11 cellular contexts compared by ENCODE assay signal in the genomic region with DNA sequence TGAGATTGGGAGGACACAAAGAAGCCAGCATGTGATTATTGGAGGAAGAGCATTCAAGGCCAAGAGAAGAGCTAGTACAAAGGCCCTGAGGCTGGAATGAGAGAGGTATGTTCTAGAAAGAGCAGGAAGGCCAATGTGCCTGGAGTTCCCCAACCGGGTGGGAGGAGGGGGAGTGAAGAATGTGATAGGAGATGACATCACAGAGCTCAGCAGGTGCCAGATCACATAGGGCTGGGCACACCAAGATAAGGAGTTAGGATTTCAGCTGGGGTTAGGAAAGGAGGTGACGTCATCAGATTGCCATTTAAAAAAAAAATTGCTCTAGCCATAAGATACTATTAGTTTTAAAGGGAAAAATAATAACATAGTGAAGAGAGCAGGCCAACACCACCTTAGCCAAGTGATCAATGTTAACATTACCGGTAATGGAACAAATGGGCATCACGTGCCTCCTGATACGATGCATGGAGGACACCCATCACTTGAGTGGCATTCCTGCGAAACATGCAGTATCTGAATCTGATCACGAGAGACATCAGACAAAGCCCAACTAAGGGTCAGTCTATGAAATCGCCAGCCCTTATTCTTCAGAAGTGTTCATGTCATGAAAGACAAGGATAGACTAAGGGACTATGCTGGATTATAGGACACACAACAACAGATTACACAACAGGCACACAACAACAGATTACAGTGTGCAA.
DNase-seq lines count a peak whose midpoint lies in the region; ATAC-seq and TF ChIP-seq lines count a peak whose summit lies in the region.
"Had no signal": no experiment of that assay in that cellular context is flagged by ENCODE, and none has a peak within 500 bp of the region (broad histone marks: within the 10 kb centered on the region; RNA-seq: fewer than 3 reads in every experiment).

No MANE protein-coding gene starts in this region.

- DNase-seq in Caki2 (ENCODE audit: low read depth) (peak; percentile 33), NCI-H2029 treated with DMSO at 0.1 percent for 48 hours (lab: John Stamatoyannopoulos, UW) (peak; percentile 54), choroid plexus epithelial cell (ENCODE audit: low read depth) (peak; percentile 57), amygdala (lab: John Stamatoyannopoulos, UW) (no peak), uterus (no peak), NOMO-1 treated with DMSO at 0.1 percent for 48 hours (lab: John Stamatoyannopoulos, UW; ENCODE audit: unreplicated experiment) (no peak)
- DNase-seq: left ventricle myocardium superior, retina had no signal

- peak overlapping the region; percentile 77 for H3K27ac ChIP-seq in neutrophil
- peak overlapping the region in 1 of 2 donors; percentile 20 for H3K27ac ChIP-seq in uterus

- no peaks in the 10 kb centered on the region for H3K27me3 ChIP-seq in neutrophil
- no peaks in the 10 kb centered on the region for H3K27me3 ChIP-seq in uterus
- H3K27me3 ChIP-seq: adrenal gland had no signal

- H3K9me3 ChIP-seq in neutrophil (no peaks in the 10 kb centered on the region), uterus (no peaks in the 10 kb centered on the region)
- H3K9me3 ChIP-seq: adrenal gland had no signal

- intact Hi-C loops in uterus (cut with DNase I; ENCODE audit: low total_unique reads) = no loop called here

- in situ Hi-C loops in Caki2 (cut with HindIII; ENCODE audit: low pct_unique_long_range_greater_than_20kb, low sequenced_read_pairs) = no loop called here

- H3K4me1 ChIP-seq in neutrophil (ENCODE audit: control insufficient read depth in 1 of 2, insufficient read depth in 1 of 2, low read depth in 1 of 2, low read length in 1 of 2) (peaks cover 52 to 54% of the 10 kb centered on the region in 2 experiments), uterus (no peaks in the 10 kb centered on the region)
- H3K4me1 ChIP-seq: adrenal gland had no signal

- ATAC-seq in HG03565 (IDR thresholded peaks at IDR 0.05; ENCODE audit: unreplicated experiment) = no peak

- H3K36me3 ChIP-seq in neutrophil = no peaks in the 10 kb centered on the region
- no peaks in the 10 kb centered on the region for H3K36me3 ChIP-seq in uterus
- H3K36me3 ChIP-seq: adrenal gland had no signal

- TF ChIP-seq POLR2A in uterus (IDR thresholded peaks at IDR 0.05) = no peak

- H3K4me3 ChIP-seq in choroid plexus epithelial cell (ENCODE audit: low read depth, low read length) = no peak overlapping the region
- no peak overlapping the region for H3K4me3 ChIP-seq in neutrophil (ENCODE audit: low read depth in 1 of 2, low read length in 1 of 2)
- H3K4me3 ChIP-seq in uterus = no peak overlapping the region
- H3K4me3 ChIP-seq: adrenal gland had no signal

- TF ChIP-seq CTCF in choroid plexus epithelial cell (conservative IDR thresholded peaks at IDR 0.05; ENCODE audit: low read depth, low read length) (no peak), neutrophil (IDR thresholded peaks at IDR 0.05) (no peak), uterus (IDR thresholded peaks at IDR 0.05) (no peak)

Comparison
In these comparisons a context has a peak if more than half of its experiments do, and no peak if none do; other contexts are left out.
1. DNase-seq: peak in Caki2 (single experiment), NCI-H2029 treated with DMSO at 0.1 percent for 48 hours (single experiment) and choroid plexus epithelial cell (single experiment); none in amygdala (0 of 56), uterus (0 of 2) and NOMO-1 treated with DMSO at 0.1 percent for 48 hours (single experiment).